In the genomic region with DNA sequence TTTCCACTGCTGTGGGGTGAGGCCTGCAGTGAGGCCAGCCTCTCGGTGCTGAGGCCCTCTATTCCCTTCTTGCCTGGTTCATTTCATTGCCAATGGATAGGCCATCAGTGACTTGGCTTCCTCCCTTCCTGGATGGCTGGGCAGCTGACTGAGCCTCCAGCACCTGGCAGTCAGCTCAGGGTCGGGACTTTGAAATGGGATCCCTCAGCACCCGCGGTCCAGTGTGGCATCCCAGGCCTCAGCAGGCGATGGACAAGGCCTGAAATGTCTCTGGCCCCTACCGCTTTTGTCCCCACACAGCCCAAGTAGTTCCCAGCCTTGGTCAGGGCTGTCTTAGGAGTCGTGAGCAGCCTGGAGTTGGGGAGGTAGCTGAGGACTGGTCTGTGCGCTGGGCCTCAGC, we compare ENCODE assay signal across 21 cellular contexts. TPM values are rescaled to one million over a fixed set of nuclear protein-coding genes. Genes with fewer than 3 reads are reported as not detected.
DNase-seq lines count a peak whose midpoint lies in the region; ATAC-seq and TF ChIP-seq lines count a peak whose summit lies in the region.
"Had no signal": no experiment of that assay in that cellular context is flagged by ENCODE, and none has a peak within 500 bp of the region (broad histone marks: within the 10 kb centered on the region; RNA-seq: fewer than 3 reads in every experiment).

No MANE protein-coding gene starts in this region.

- ATAC-seq in heart right ventricle (peak in 1 of 8 donors; percentile 2), left cardiac atrium (no peak), left ventricle myocardium superior (peak; percentile 6), upper lobe of right lung (no peak)
- ATAC-seq: activated naive CD4-positive, alpha-beta T cell treated with anti-CD3 and anti-CD28 coated beads, Interleukin-2, amount 50 U/mL, for 72 hours; SK-N-SH treated with all-trans-retinoic acid at 6 μM for 48 hours had no signal

- H3K27ac ChIP-seq in heart right ventricle (peak overlapping the region in 9 of 10 donors; percentile 38 to 90 (median 76)), osteoblast (ENCODE audit: low read depth, low read length) (peak overlapping the region; percentile 36), upper lobe of right lung (peak overlapping the region; percentile 30)
- H3K27ac ChIP-seq: prostate gland had no signal

- intact Hi-C loops in heart right ventricle (cut with DNase I) = loop anchor here in 4 of 10 donors (2.0 to 10.0 kb wide), 3 partner anchors 60 to 66 kb away; no protein-coding TSS in a partner anchor
- intact Hi-C loops in left cardiac atrium (cut with DNase I) = no loop called here
- intact Hi-C loops in left ventricle myocardium superior (cut with micrococcal nuclease) = no loop called here
- intact Hi-C loops in upper lobe of right lung (cut with DNase I) = no loop called here

- H3K4me2 ChIP-seq in osteoblast (ENCODE audit: insufficient read depth, low read length) = no peak overlapping the region

- H4K20me1 ChIP-seq in osteoblast (ENCODE audit: insufficient read depth, low read length) = peaks cover 68% of the 10 kb centered on the region

- H3K9me3 ChIP-seq in heart right ventricle = no peaks in the 10 kb centered on the region
- H3K9me3 ChIP-seq in osteoblast (ENCODE audit: low read depth, low read length) = no peaks in the 10 kb centered on the region
- no peaks in the 10 kb centered on the region for H3K9me3 ChIP-seq in upper lobe of right lung
- H3K9me3 ChIP-seq: ascending aorta, esophagus squamous epithelium, prostate gland, transverse colon had no signal

- peaks cover 98% of the 10 kb centered on the region for H3K79me2 ChIP-seq in osteoblast (ENCODE audit: insufficient read depth, low read length)

- TF ChIP-seq CTCF in heart right ventricle (IDR thresholded peaks at IDR 0.05) (no peak), osteoblast (IDR thresholded peaks at IDR 0.05; ENCODE audit: extremely low read depth, low read depth, low read length) (no peak), upper lobe of right lung (IDR thresholded peaks at IDR 0.05) (no peak)

- H3K4me3 ChIP-seq in heart right ventricle (no peak overlapping the region), osteoblast (ENCODE audit: insufficient read depth, low read length) (no peak overlapping the region), upper lobe of right lung (no peak overlapping the region)
- H3K4me3 ChIP-seq: ascending aorta, esophagus squamous epithelium, prostate gland, transverse colon had no signal

- H2AFZ ChIP-seq in osteoblast (ENCODE audit: low read length) = no peak overlapping the region

- H3K27me3 ChIP-seq in heart right ventricle = no peaks in the 10 kb centered on the region
- no peaks in the 10 kb centered on the region for H3K27me3 ChIP-seq in osteoblast (ENCODE audit: insufficient read depth, low read length)
- no peaks in the 10 kb centered on the region for H3K27me3 ChIP-seq in upper lobe of right lung
- H3K27me3 ChIP-seq: ascending aorta, esophagus squamous epithelium, transverse colon had no signal

- 57 to 58% methylated on average over 8 of the region's 8 CpGs for WGBS in heart right ventricle, 2 donors

- peaks cover 31 to 92% (median 68%) of the 10 kb centered on the region in 9 donors for H3K4me1 ChIP-seq in heart right ventricle
- peaks cover 16% of the 10 kb centered on the region for H3K4me1 ChIP-seq in osteoblast (ENCODE audit: insufficient read depth, low read length)
- H3K4me1 ChIP-seq in upper lobe of right lung = peaks cover 42% of the 10 kb centered on the region

- H3K36me3 ChIP-seq in heart right ventricle = peaks cover 0 to 76% (median 16%) of the 10 kb centered on the region in 9 donors
- H3K36me3 ChIP-seq in osteoblast (ENCODE audit: insufficient read depth, low read length) = peaks cover 60% of the 10 kb centered on the region
- peaks cover 38% of the 10 kb centered on the region for H3K36me3 ChIP-seq in upper lobe of right lung
- H3K36me3 ChIP-seq: prostate gland, transverse colon had no signal

- DNase-seq in heart right ventricle = no peak
- no peak for DNase-seq in left cardiac atrium
- no peak for DNase-seq in left ventricle myocardium superior
- no peak for DNase-seq in osteoblast (ENCODE audit: insufficient read length, low spot score, missing footprints)
- no peak for DNase-seq in upper lobe of right lung
- DNase-seq in NCI-H146 treated with DMSO at 0.1 percent for 48 hours (lab: John Stamatoyannopoulos, UW; ENCODE audit: unreplicated experiment) = no peak
- no peak for DNase-seq in NCI-H82 (lab: John Stamatoyannopoulos, UW)
- no peak for DNase-seq in DMS153 (lab: John Stamatoyannopoulos, UW)
- DNase-seq: cerebellar nuclear complex; COR-L47; DND-41; effector memory CD4-positive, alpha-beta T cell; esophagus squamous epithelium; NCI-H1105 treated with DMSO at 0.1 percent for 48 hours; stimulated activated CD4-positive, alpha-beta T cell treated with anti-CD3 and anti-CD28 coated beads, Interleukin-4, amount 100 ng/mL, for 24 hours; stimulated activated naive CD4-positive, alpha-beta T cell treated with Interleukin-2 at 50 U/mL for 16 hours; transverse colon had no signal

RNA-seq across cellular contexts. Expression of gene NDST1, which starts 17.2 kb away (rescaled TPM):
- 10 to 100 TPM; 50.3 to 86.1 (median 61.5) TPM for total RNA-seq in heart right ventricle
- 10 to 100 TPM; 14.8 to 15.9 TPM for polyA plus RNA-seq in heart right ventricle
- total RNA-seq in left cardiac atrium = 10 to 100 TPM; 59.3 to 71.2 TPM
- total RNA-seq in left ventricle myocardium superior = 57.9 TPM
- total RNA-seq in osteoblast = 89.9 and 104 TPM in 2 replicates
- 143 TPM for total RNA-seq in upper lobe of right lung
